ENCODE assay signal across 8 cellular contexts in the genomic region with DNA sequence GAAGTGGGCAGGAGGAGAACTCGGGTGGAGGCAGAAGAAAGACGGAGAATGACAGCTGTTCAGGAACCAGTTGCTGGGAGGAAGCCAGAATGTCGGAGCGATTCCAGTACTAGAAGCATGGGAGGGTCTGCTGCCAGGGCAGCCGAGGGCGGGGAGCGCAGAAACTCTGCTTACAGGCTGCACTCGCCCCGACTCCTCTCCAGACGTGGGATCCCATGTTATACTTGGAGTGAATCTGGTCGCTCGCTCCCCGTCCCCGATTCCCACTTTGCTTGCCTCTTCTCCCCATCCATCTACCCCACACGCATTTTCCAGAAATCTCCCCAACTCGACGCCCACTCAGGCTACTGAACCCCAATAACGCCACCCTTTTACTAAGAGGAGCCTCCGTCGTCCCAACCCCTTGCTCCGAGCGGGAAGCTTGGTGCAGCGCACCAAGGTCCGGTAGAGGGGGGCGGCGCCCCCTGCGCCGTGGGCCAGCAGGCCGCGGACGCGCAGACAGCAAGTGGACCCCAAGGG. TPM values are rescaled to one million over a fixed set of nuclear protein-coding genes. Genes with fewer than 3 reads are reported as not detected.
A peak's percentile ranks its signal among the peaks of the same experiment; 100 is the strongest.
DNase-seq lines count a peak whose midpoint lies in the region; ATAC-seq and TF ChIP-seq lines count a peak whose summit lies in the region.

No MANE protein-coding gene starts in this region.

- H3K27me3 ChIP-seq in NT2/D1 (ENCODE audit: insufficient read depth, insufficient read length) = peaks cover 36% of the 10 kb centered on the region
- peaks cover 23% of the 10 kb centered on the region for H3K27me3 ChIP-seq in effector memory CD4-positive, alpha-beta T cell (replicated peaks; ENCODE audit: control insufficient read depth, insufficient read depth, low read length, poor library complexity, severe bottlenecking)

- H3K36me3 ChIP-seq in NT2/D1 (ENCODE audit: insufficient read depth, insufficient read length, low read length) = peaks cover 8% of the 10 kb centered on the region
- H3K36me3 ChIP-seq in effector memory CD4-positive, alpha-beta T cell (ENCODE audit: control insufficient read depth, insufficient read depth, low read length) = no peaks in the 10 kb centered on the region
- no peaks in the 10 kb centered on the region for H3K36me3 ChIP-seq in mucosa of descending colon (ENCODE audit: low read depth)

- H3K27ac ChIP-seq in effector memory CD4-positive, alpha-beta T cell (ENCODE audit: insufficient read depth, low read length, poor library complexity, severe bottlenecking) = no peak overlapping the region

- DNase-seq in DMS 273 treated with DMSO at 0.1 percent for 48 hours (lab: John Stamatoyannopoulos, UW) (peak; percentile 74), NT2/D1 (ENCODE audit: low read depth, low spot score) (no peak), mucosa of descending colon (peak; percentile 57 to 61 (median 61)), ecto neural progenitor cell (ENCODE audit: low spot score) (no peak), NCI-H1048 (lab: John Stamatoyannopoulos, UW) (no peak), middle frontal gyrus (ENCODE audit: extremely low spot score, low spot score) (no peak)
- DNase-seq in effector memory CD4-positive, alpha-beta T cell = no peak

- H3K9me3 ChIP-seq in NT2/D1 (ENCODE audit: insufficient read depth, low read length) (no peaks in the 10 kb centered on the region), mucosa of descending colon (no peaks in the 10 kb centered on the region)
- H3K9me3 ChIP-seq in effector memory CD4-positive, alpha-beta T cell (ENCODE audit: control insufficient read depth, low read length) = no peaks in the 10 kb centered on the region

- TF ChIP-seq CTCF in mucosa of descending colon (IDR thresholded peaks at IDR 0.05) = no peak

- H3K4me3 ChIP-seq in NT2/D1 (ENCODE audit: insufficient read length, low read depth) (peak overlapping the region; percentile 65), mucosa of descending colon (peak overlapping the region; percentile 25)
- peak overlapping the region; percentile 57 for H3K4me3 ChIP-seq in effector memory CD4-positive, alpha-beta T cell (ENCODE audit: insufficient read depth, low read depth, low read length, poor library complexity, severe bottlenecking)

- ATAC-seq in GM21528 (IDR thresholded peaks at IDR 0.05; ENCODE audit: low FRiP score, unreplicated experiment) (peak; percentile 24), mucosa of descending colon (peak; percentile 45)

- H3K4me1 ChIP-seq in NT2/D1 (ENCODE audit: insufficient read depth, insufficient read length) = peaks cover 2% of the 10 kb centered on the region
- H3K4me1 ChIP-seq in effector memory CD4-positive, alpha-beta T cell (ENCODE audit: control insufficient read depth, insufficient read depth, low read length, poor library complexity, severe bottlenecking) = peaks cover 17% of the 10 kb centered on the region
- H3K4me1 ChIP-seq in mucosa of descending colon (ENCODE audit: low read depth) = peaks cover 19% of the 10 kb centered on the region

- intact Hi-C loops in mucosa of descending colon (cut with DNase I, micrococcal nuclease) = no loop called here

- H3K9ac ChIP-seq in NT2/D1 (ENCODE audit: insufficient read length, low read depth) = peak overlapping the region; percentile 94

RNA-seq across cellular contexts. Expression of a gene that starts 0.7 kb away (rescaled TPM):
- 10 to 100 TPM in 1 of 3 donors, 1 to 10 TPM in 2; 7.7 to 21.2 (median 8.9) TPM for total RNA-seq in mucosa of descending colon

Comparison
In these comparisons a context has a peak if more than half of its experiments do, and no peak if none do; other contexts are left out.
1. DNase-seq: peak in DMS 273 treated with DMSO at 0.1 percent for 48 hours (single experiment) and mucosa of descending colon (3 of 3); none in NT2/D1 (single experiment), effector memory CD4-positive, alpha-beta T cell (0 of 3), ecto neural progenitor cell (single experiment), NCI-H1048 (single experiment) and middle frontal gyrus (single experiment).
2. Peak in every context shown above with its lines, with median percentiles within 50 percentile points of each other: H3K4me3 ChIP-seq.